In genomic region chr16:49575352-49576172, GRCh38 we compare ENCODE assay signal across 9 cellular contexts.
DNase-seq lines count a peak whose midpoint lies in the region; ATAC-seq and TF ChIP-seq lines count a peak whose summit lies in the region.
"Had no signal": no experiment of that assay in that cellular context is flagged by ENCODE, and none has a peak within 500 bp of the region (broad histone marks: within the 10 kb centered on the region; RNA-seq: fewer than 3 reads in every experiment).

No MANE protein-coding gene starts in this region.

- peak; percentile 92 for DNase-seq in GM12865 (ENCODE audit: low read depth)
- DNase-seq in IMR-90: no peak
- peak; percentile 52 for DNase-seq in left ventricle myocardium superior
- DNase-seq in upper lobe of right lung: no peak
- no peak for DNase-seq in ecto neural progenitor cell (ENCODE audit: low spot score)
- no peak for DNase-seq in activated T-cell treated with anti-CD3 and anti-CD28 coated beads, Interleukin-2, amount 50 U/mL, for 4 hours
- no peak for DNase-seq in activated T-cell treated with anti-CD3 and anti-CD28 coated beads, Interleukin-2, amount 50 U/mL, for 48 hours
- DNase-seq: DND-41 had no signal

- no peak overlapping the region for H3K4ac ChIP-seq in IMR-90 (ENCODE audit: low read depth, low read length)

- H3K36me3 ChIP-seq in IMR-90 (ENCODE audit: control insufficient read depth, insufficient read depth, low read length) (no peaks in the 10 kb centered on the region), upper lobe of right lung (no peaks in the 10 kb centered on the region)

- H2AK5ac ChIP-seq in IMR-90 (ENCODE audit: low read depth, low read length): no peak overlapping the region

- H4K8ac ChIP-seq in IMR-90 (ENCODE audit: low read depth in 2 of 2, low read length in 2 of 2): no peak overlapping the region

- H4K91ac ChIP-seq in IMR-90 (ENCODE audit: insufficient read depth, low read depth, low read length): no peak overlapping the region

- TF ChIP-seq CTCF in GM12865 (IDR thresholded peaks at IDR 0.05; ENCODE audit: insufficient read depth, low read depth, low read length, missing control alignments): no peak
- no peak for TF ChIP-seq CTCF in IMR-90 (conservative IDR thresholded peaks at IDR 0.05; ENCODE audit: low read depth, low read length)
- TF ChIP-seq CTCF in upper lobe of right lung (IDR thresholded peaks at IDR 0.05): no peak

- no peaks in the 10 kb centered on the region for H3K4me1 ChIP-seq in IMR-90 (ENCODE audit: control insufficient read depth, insufficient read depth, low read length)
- no peaks in the 10 kb centered on the region for H3K4me1 ChIP-seq in upper lobe of right lung

- H3K27me3 ChIP-seq in IMR-90 (ENCODE audit: control insufficient read depth, insufficient read depth, low read length): peaks cover 10% of the 10 kb centered on the region
- no peaks in the 10 kb centered on the region for H3K27me3 ChIP-seq in upper lobe of right lung

- no peak for TF ChIP-seq RAD21 in IMR-90 (IDR thresholded peaks at IDR 0.05; ENCODE audit: low read length)

- H2BK5ac ChIP-seq in IMR-90 (ENCODE audit: low read depth, low read length, poor library complexity, severe bottlenecking): no peak overlapping the region

- no peak overlapping the region for H3K18ac ChIP-seq in IMR-90 (ENCODE audit: low read depth, low read length)

- CTCF ChIA-PET in IMR-90 (lab: Yijun Ruan, JAX): interaction anchor here (0.8 kb wide), 1 partner anchor 17 kb away, joined by 3 read pairs; no protein-coding TSS in a partner anchor

- no peak overlapping the region for H3K4me2 ChIP-seq in IMR-90 (ENCODE audit: low read depth, low read length)

- BruUV-seq in IMR-90 (replicated peaks; lab: Mats Ljungman, UMichigan): no TSS peak

- H3K9me3 ChIP-seq in IMR-90 (ENCODE audit: control insufficient read depth, insufficient read depth, low read length) (no peaks in the 10 kb centered on the region), upper lobe of right lung (no peaks in the 10 kb centered on the region)

- H2AFZ ChIP-seq in IMR-90 (replicated peaks; ENCODE audit: low read length, poor library complexity): peak overlapping the region; percentile 16

- no peak overlapping the region for H4K5ac ChIP-seq in IMR-90 (ENCODE audit: low read depth, low read length)

- H3K9me3 Mint-ChIP-seq in activated T-cell treated with anti-CD3 and anti-CD28 coated beads, Interleukin-2, amount 50 U/mL, for 4 hours: peaks cover 3% of the 10 kb centered on the region

- in situ Hi-C loops in IMR-90 (cut with MboI; ENCODE audit: low sequenced_read_pairs): no loop called here

- H3K79me1 ChIP-seq in IMR-90 (ENCODE audit: low read depth in 1 of 2, low read length in 2 of 2): no peaks in the 10 kb centered on the region

- no peaks in the 10 kb centered on the region for H4K20me1 ChIP-seq in IMR-90 (ENCODE audit: insufficient read depth, low read length)

- dilution Hi-C loops in IMR-90 (cut with HindIII; ENCODE audit: low sequenced_read_pairs, unreplicated experiment): no loop called here

- peak; percentile 99 for ATAC-seq in GM21619 (IDR thresholded peaks at IDR 0.05; ENCODE audit: unreplicated experiment)
- ATAC-seq in IMR-90 (ENCODE audit: low read depth): no peak
- peak; percentile 85 for ATAC-seq in left ventricle myocardium superior
- peak; percentile 92 for ATAC-seq in upper lobe of right lung
- no peak for ATAC-seq in activated T-cell treated with anti-CD3 and anti-CD28 coated beads, Interleukin-2, amount 50 U/mL, for 4 hours

- H3K23ac ChIP-seq in IMR-90 (ENCODE audit: low read depth, low read length): no peak overlapping the region

- no peak overlapping the region for H3K56ac ChIP-seq in IMR-90 (ENCODE audit: extremely low read depth, insufficient read depth, low read length)

- H3K4me3 ChIP-seq in GM12865 (ENCODE audit: low read depth, low read length) (no peak overlapping the region), IMR-90 (ENCODE audit: insufficient read depth, low read depth, low read length) (no peak overlapping the region), upper lobe of right lung (no peak overlapping the region)

- TF ChIP-seq POLR2A in IMR-90 (IDR thresholded peaks at IDR 0.05; ENCODE audit: low read depth, low read length): no peak

- no peak overlapping the region for H2BK15ac ChIP-seq in IMR-90 (ENCODE audit: low read depth, low read length)

- H2AK9ac ChIP-seq in IMR-90 (replicated peaks; ENCODE audit: low read depth, low read length, poor library complexity): no peak overlapping the region

- H3K9ac ChIP-seq in IMR-90 (ENCODE audit: low read depth, low read length): no peak overlapping the region

- peaks cover 3% of the 10 kb centered on the region for H3K27me3 Mint-ChIP-seq in activated T-cell treated with anti-CD3 and anti-CD28 coated beads, Interleukin-2, amount 50 U/mL, for 4 hours (ENCODE audit: low read depth)

- POLR2A ChIA-PET in IMR-90 (lab: Charles Lee; ENCODE audit: unreplicated experiment): no interaction called here

- H3K4me1 Mint-ChIP-seq in activated T-cell treated with anti-CD3 and anti-CD28 coated beads, Interleukin-2, amount 50 U/mL, for 4 hours (ENCODE audit: low read depth): no peaks in the 10 kb centered on the region

- intact Hi-C loops in IMR-90 (cut with micrococcal nuclease): no loop called here
- intact Hi-C loops in left ventricle myocardium superior (cut with micrococcal nuclease): no loop called here
- intact Hi-C loops in upper lobe of right lung (cut with DNase I): no loop called here

- H2BK20ac ChIP-seq in IMR-90 (ENCODE audit: low read depth, low read length): no peak overlapping the region

- no peak overlapping the region for H2BK120ac ChIP-seq in IMR-90 (ENCODE audit: low read depth, low read length)

- no peaks in the 10 kb centered on the region for H3K36me3 Mint-ChIP-seq in activated T-cell treated with anti-CD3 and anti-CD28 coated beads, Interleukin-2, amount 50 U/mL, for 4 hours (ENCODE audit: insufficient read depth)

- no peaks in the 10 kb centered on the region for H3K9me1 ChIP-seq in IMR-90 (ENCODE audit: insufficient read depth, low read length)

- H3K27ac ChIP-seq in IMR-90 (ENCODE audit: insufficient read depth, low read length) (no peak overlapping the region), upper lobe of right lung (no peak overlapping the region)

- no peak overlapping the region for H3K14ac ChIP-seq in IMR-90 (replicated peaks; ENCODE audit: low read depth, low read length)

- no peak overlapping the region for H3K4me3 Mint-ChIP-seq in activated T-cell treated with anti-CD3 and anti-CD28 coated beads, Interleukin-2, amount 50 U/mL, for 4 hours

- WGBS in IMR-90 (ENCODE audit: extremely low coverage in 2 of 2, insufficient read length in 1 of 2), 2 experiments: 48% methylated on average over 3 of the region's 14 CpGs; no CpG with 5 or more reads in 1 of the 2 experiments

TF ChIP-seq in IMR-90, 13 proteins besides CTCF, POLR2A, EP300 and RAD21:
- TF ChIP-seq CEBPB (IDR thresholded peaks at IDR 0.05; ENCODE audit: low read depth, low read length): no peak
- TF ChIP-seq CHD1 (IDR thresholded peaks at IDR 0.05; ENCODE audit: low read depth, low read length): no peak
TF ChIP-seq in IMR-90: peak in this region for 0.

Comparison
In these comparisons a context has a peak if more than half of its experiments do, and no peak if none do; other contexts are left out.
1. DNase-seq: peak in GM12865 (single experiment) and left ventricle myocardium superior (single experiment); none in IMR-90 (single experiment), upper lobe of right lung (single experiment), ecto neural progenitor cell (single experiment), activated T-cell treated with anti-CD3 and anti-CD28 coated beads, Interleukin-2, amount 50 U/mL, for 4 hours (single experiment) and activated T-cell treated with anti-CD3 and anti-CD28 coated beads, Interleukin-2, amount 50 U/mL, for 48 hours (0 of 2).
2. ATAC-seq: peak in GM21619 (single experiment), left ventricle myocardium superior (single experiment) and upper lobe of right lung (single experiment); none in IMR-90 (single experiment) and activated T-cell treated with anti-CD3 and anti-CD28 coated beads, Interleukin-2, amount 50 U/mL, for 4 hours (0 of 2).